ENCODE assay signal across 21 cellular contexts in the genomic region with DNA sequence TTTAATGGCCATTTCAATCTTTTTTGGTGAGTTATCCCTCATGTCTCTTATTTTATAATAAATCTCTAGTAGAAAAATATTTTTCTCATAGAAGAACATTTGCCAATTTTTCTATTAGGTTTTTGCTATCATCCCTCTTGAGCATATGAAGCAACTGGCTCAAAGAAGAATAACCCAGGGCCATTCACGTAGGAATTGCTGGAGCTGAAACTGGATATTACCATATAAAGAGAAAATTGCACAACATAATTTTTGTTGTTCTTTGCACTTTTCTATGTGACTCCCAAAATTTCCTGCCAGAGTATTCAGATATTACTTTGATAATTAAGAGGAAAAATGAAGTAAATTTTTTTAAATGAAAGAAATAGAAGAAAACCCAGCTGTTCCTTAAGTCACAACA. TPM values are rescaled to one million over a fixed set of nuclear protein-coding genes. Genes with fewer than 3 reads are reported as not detected.
"Had no signal": no experiment of that assay in that cellular context is flagged by ENCODE, and none has a peak within 500 bp of the region (broad histone marks: within the 10 kb centered on the region; RNA-seq: fewer than 3 reads in every experiment).

No MANE protein-coding gene starts in this region.

- H3K9me3 ChIP-seq: lower lobe of right lung, prostate gland, suprapubic skin, transverse colon had no signal

- H3K4me1 ChIP-seq: body of pancreas, lower lobe of right lung, prostate gland, suprapubic skin, transverse colon had no signal

- H3K36me3 ChIP-seq: lower lobe of right lung, prostate gland, suprapubic skin, transverse colon had no signal

- H3K27me3 ChIP-seq: body of pancreas, dorsolateral prefrontal cortex, suprapubic skin, transverse colon had no signal

- H3K27ac ChIP-seq: body of pancreas, dorsolateral prefrontal cortex, lower lobe of right lung, prostate gland, skin epidermis, suprapubic skin, transverse colon had no signal

- DNase-seq: activated CD4-positive, alpha-beta memory T cell treated with anti-CD3 and anti-CD28 coated beads, Interleukin-2, amount 10 ng/mL, durations not matched to agents 7 days and 5 days; activated CD4-positive, alpha-beta T cell treated with anti-CD3 and anti-CD28 coated beads for 48 hours; activated CD4-positive, CD25-positive, alpha-beta regulatory T cell; activated CD8-positive, alpha-beta memory T cell treated with anti-CD3 and anti-CD28 coated beads, Interleukin-2, amount 10 ng/mL, durations not matched to agents 7 days and 5 days; activated naive CD8-positive, alpha-beta T cell treated with anti-CD3 and anti-CD28 coated beads, Interleukin-2, amount 10 ng/mL, durations not matched to agents 7 days and 5 days; amygdala; body of pancreas; caudate nucleus; dorsolateral prefrontal cortex; lower lobe of right lung; right cardiac atrium; stimulated activated CD4-positive, alpha-beta T cell treated with anti-CD3 and anti-CD28 coated beads, Interleukin-15, amount 100 ng/mL, for 24 hours; stimulated activated CD4-positive, alpha-beta T cell treated with anti-CD3 and anti-CD28 coated beads, Interleukin-2, amount 100 ng/mL, for 48 hours; stimulated activated naive CD8-positive, alpha-beta T cell treated with anti-CD3 and anti-CD28 coated beads, Interleukin-15, amount 100 ng/mL, for 72 hours; T-cell; T-helper 9 cell; transverse colon had no signal

- ATAC-seq: activated CD8-positive, alpha-beta memory T cell treated with anti-CD3 and anti-CD28 coated beads, Interleukin-2, amount 10 ng/mL, durations not matched to agents 7 days and 5 days; body of pancreas; lower lobe of right lung; SK-N-SH treated with all-trans-retinoic acid at 6 μM for 48 hours; stimulated activated naive CD8-positive, alpha-beta T cell treated with anti-CD3 and anti-CD28 coated beads, Interleukin-15, amount 100 ng/mL, for 72 hours; T-cell had no signal

- H3K4me3 ChIP-seq: body of pancreas, dorsolateral prefrontal cortex, lower lobe of right lung, prostate gland, skin epidermis, suprapubic skin, transverse colon had no signal

RNA-seq across cellular contexts. Expression of gene FREM1, which starts 31.3 kb away (rescaled TPM):
- total RNA-seq: activated CD4-positive, alpha-beta memory T cell treated with anti-CD3 and anti-CD28 coated beads, Interleukin-2, amount 10 ng/mL, durations not matched to agents 7 days and 5 days; activated CD8-positive, alpha-beta memory T cell treated with anti-CD3 and anti-CD28 coated beads, Interleukin-2, amount 10 ng/mL, durations not matched to agents 7 days and 5 days; activated naive CD8-positive, alpha-beta T cell treated with anti-CD3 and anti-CD28 coated beads, Interleukin-2, amount 10 ng/mL, durations not matched to agents 7 days and 5 days had no signal
